ENCODE assay signal across 9 cellular contexts in genomic region chr7:77393261-77393660, GRCh38. TPM values are rescaled to one million over a fixed set of nuclear protein-coding genes. Genes with fewer than 3 reads are reported as not detected.
DNase-seq lines count a peak whose midpoint lies in the region; ATAC-seq lines count a peak whose summit lies in the region.
"Had no signal": no experiment of that assay in that cellular context is flagged by ENCODE, and none has a peak within 500 bp of the region (broad histone marks: within the 10 kb centered on the region; RNA-seq: fewer than 3 reads in every experiment).

No MANE protein-coding gene starts in this region.

- H3K4me1 Mint-ChIP-seq in activated CD8-positive, alpha-beta memory T cell treated with anti-CD3 and anti-CD28 coated beads, Interleukin-2, amount 10 ng/mL, durations not matched to agents 7 days and 5 days = peaks cover 14% of the 10 kb centered on the region
- H3K4me1 Mint-ChIP-seq in activated T-cell treated with anti-CD3 and anti-CD28 coated beads, Interleukin-2, amount 50 U/mL, for 72 hours (ENCODE audit: low read depth) = peaks cover 34% of the 10 kb centered on the region

- DNase-seq in activated CD8-positive, alpha-beta memory T cell treated with anti-CD3 and anti-CD28 coated beads, Interleukin-2, amount 10 ng/mL, durations not matched to agents 7 days and 5 days = peak; percentile 55
- DNase-seq in activated CD8-positive, alpha-beta memory T cell treated with anti-CD3 and anti-CD28 coated beads for 24 hours = no peak
- DNase-seq in activated T-cell treated with anti-CD3 and anti-CD28 coated beads, Interleukin-2, amount 50 U/mL, for 72 hours = peak; percentile 52 to 70
- DNase-seq in stimulated activated CD8-positive, alpha-beta memory T cell treated with anti-CD3 and anti-CD28 coated beads, Interleukin-15, amount 100 ng/mL, for 48 hours (ENCODE audit: low read depth in 2 of 2) = peak; percentile 35 to 42
- DNase-seq in foreskin melanocyte (no peak), NCI-H510A treated with DMSO at 0.1 percent for 48 hours (lab: John Stamatoyannopoulos, UW) (no peak), middle frontal gyrus (ENCODE audit: extremely low spot score, low spot score) (no peak)
- DNase-seq: T-cell had no signal

- ATAC-seq in activated CD8-positive, alpha-beta memory T cell treated with anti-CD3 and anti-CD28 coated beads, Interleukin-2, amount 10 ng/mL, durations not matched to agents 7 days and 5 days = peak; percentile 76
- peak; percentile 93 for ATAC-seq in HG03108 (IDR thresholded peaks at IDR 0.05; ENCODE audit: unreplicated experiment)
- peak; percentile 94 to 98 for ATAC-seq in activated T-cell treated with anti-CD3 and anti-CD28 coated beads, Interleukin-2, amount 50 U/mL, for 72 hours (replicated peaks in 1 of 2)

- no peaks in the 10 kb centered on the region for H3K27me3 Mint-ChIP-seq in activated CD8-positive, alpha-beta memory T cell treated with anti-CD3 and anti-CD28 coated beads, Interleukin-2, amount 10 ng/mL, durations not matched to agents 7 days and 5 days
- H3K27me3 Mint-ChIP-seq in activated T-cell treated with anti-CD3 and anti-CD28 coated beads, Interleukin-2, amount 50 U/mL, for 72 hours (ENCODE audit: low read depth) = no peaks in the 10 kb centered on the region
- H3K27me3 Mint-ChIP-seq: T-cell had no signal

- peak overlapping the region; percentile 6 for H3K27ac Mint-ChIP-seq in activated CD8-positive, alpha-beta memory T cell treated with anti-CD3 and anti-CD28 coated beads, Interleukin-2, amount 10 ng/mL, durations not matched to agents 7 days and 5 days
- H3K27ac Mint-ChIP-seq in activated T-cell treated with anti-CD3 and anti-CD28 coated beads, Interleukin-2, amount 50 U/mL, for 72 hours = no peak overlapping the region

- H3K4me3 Mint-ChIP-seq in activated CD8-positive, alpha-beta memory T cell treated with anti-CD3 and anti-CD28 coated beads, Interleukin-2, amount 10 ng/mL, durations not matched to agents 7 days and 5 days = no peak overlapping the region
- H3K4me3 Mint-ChIP-seq in activated T-cell treated with anti-CD3 and anti-CD28 coated beads, Interleukin-2, amount 50 U/mL, for 72 hours = peak overlapping the region in 1 of 2 donors; percentile 10
- H3K4me3 Mint-ChIP-seq: T-cell had no signal

- CTCF ChIA-PET in activated CD8-positive, alpha-beta memory T cell treated with anti-CD3 and anti-CD28 coated beads, Interleukin-2, amount 10 ng/mL, durations not matched to agents 7 days and 5 days (lab: Charles Lee) = no interaction called here

- H3K36me3 Mint-ChIP-seq in activated CD8-positive, alpha-beta memory T cell treated with anti-CD3 and anti-CD28 coated beads, Interleukin-2, amount 10 ng/mL, durations not matched to agents 7 days and 5 days = peaks cover 2% of the 10 kb centered on the region
- H3K36me3 Mint-ChIP-seq in activated T-cell treated with anti-CD3 and anti-CD28 coated beads, Interleukin-2, amount 50 U/mL, for 72 hours (ENCODE audit: insufficient read depth in 2 of 2) = peaks cover 0 to 2% of the 10 kb centered on the region in 2 donors

- H3K9me3 Mint-ChIP-seq in activated CD8-positive, alpha-beta memory T cell treated with anti-CD3 and anti-CD28 coated beads, Interleukin-2, amount 10 ng/mL, durations not matched to agents 7 days and 5 days (ENCODE audit: low read depth) = no peaks in the 10 kb centered on the region
- no peaks in the 10 kb centered on the region for H3K9me3 Mint-ChIP-seq in activated T-cell treated with anti-CD3 and anti-CD28 coated beads, Interleukin-2, amount 50 U/mL, for 72 hours
- H3K9me3 Mint-ChIP-seq: T-cell had no signal

RNA-seq across cellular contexts. Expression of gene GSAP, which starts 22.9 kb away (rescaled TPM):
- 1 to 10 TPM; 3.5 to 4.0 TPM for total RNA-seq in activated CD8-positive, alpha-beta memory T cell treated with anti-CD3 and anti-CD28 coated beads, Interleukin-2, amount 10 ng/mL, durations not matched to agents 7 days and 5 days
- total RNA-seq in activated T-cell treated with anti-CD3 and anti-CD28 coated beads, Interleukin-2, amount 50 U/mL, for 72 hours = 1 to 10 TPM; 4.9 to 5.0 TPM

Comparison
In these comparisons a context has a peak if more than half of its experiments do, and no peak if none do; other contexts are left out.
1. DNase-seq: peak in activated CD8-positive, alpha-beta memory T cell treated with anti-CD3 and anti-CD28 coated beads, Interleukin-2, amount 10 ng/mL, durations not matched to agents 7 days and 5 days (single experiment), activated T-cell treated with anti-CD3 and anti-CD28 coated beads, Interleukin-2, amount 50 U/mL, for 72 hours (2 of 2) and stimulated activated CD8-positive, alpha-beta memory T cell treated with anti-CD3 and anti-CD28 coated beads, Interleukin-15, amount 100 ng/mL, for 48 hours (2 of 2); none in activated CD8-positive, alpha-beta memory T cell treated with anti-CD3 and anti-CD28 coated beads for 24 hours (single experiment), foreskin melanocyte (single experiment), NCI-H510A treated with DMSO at 0.1 percent for 48 hours (single experiment) and middle frontal gyrus (single experiment).
2. Peak in every context shown above with its lines, with median percentiles within 50 percentile points of each other: ATAC-seq.